ENCODE assay signal across 9 cellular contexts in genomic region chr10:108358912-108359311, GRCh38.
DNase-seq lines count a peak whose midpoint lies in the region; ATAC-seq, FAIRE-seq and TF ChIP-seq lines count a peak whose summit lies in the region.
"Had no signal": no experiment of that assay in that cellular context is flagged by ENCODE, and none has a peak within 500 bp of the region (broad histone marks: within the 10 kb centered on the region; RNA-seq: fewer than 3 reads in every experiment).

No MANE protein-coding gene starts in this region.

- 25% methylated on average over 3 of the region's 3 CpGs for WGBS in mesenchymal stem cell
- WGBS in sigmoid colon, 2 donors, result 50 to 64% methylated on average over 3 of the region's 3 CpGs

- H3K36me3 ChIP-seq in RWPE2 (ENCODE audit: low read depth), result no peaks in the 10 kb centered on the region
- no peaks in the 10 kb centered on the region for H3K36me3 ChIP-seq in mesenchymal stem cell (ENCODE audit: control insufficient read depth in 1 of 2, insufficient read depth in 2 of 2, low read depth in 1 of 2, low read length in 2 of 2)
- H3K36me3 ChIP-seq in sigmoid colon, result no peaks in the 10 kb centered on the region

- H2BK12ac ChIP-seq in mesenchymal stem cell (ENCODE audit: low read length in 2 of 2), result no peak overlapping the region

- peak overlapping the region; percentile 58 for H3K9ac ChIP-seq in mesenchymal stem cell (ENCODE audit: low read length)

- no peak for TF ChIP-seq EP300 in sigmoid colon (IDR thresholded peaks at IDR 0.05)

- DNase-seq in GM13976 (ENCODE audit: low spot score) (peak; percentile 22), RWPE2 (ENCODE audit: low spot score) (peak; percentile 66), mesenchymal stem cell (peak; percentile 64), frontal cortex (ENCODE audit: low spot score in 2 of 2) (no peak), retina (no peak), sigmoid colon (no peak)
- DNase-seq in stimulated activated CD4-positive, alpha-beta T cell treated with anti-CD3 and anti-CD28 coated beads, Interleukin-4, amount 100 ng/mL, for 24 hours, result no peak
- DNase-seq: activated naive CD8-positive, alpha-beta T cell treated with anti-CD3 and anti-CD28 coated beads, Interleukin-2, amount 10 ng/mL, durations not matched to agents 7 days and 5 days had no signal

- no peak overlapping the region for H4K91ac ChIP-seq in mesenchymal stem cell (ENCODE audit: low read length)

- H3K4me1 ChIP-seq in RWPE2 (ENCODE audit: insufficient read depth, poor library complexity, severe bottlenecking) (peaks cover 17% of the 10 kb centered on the region), mesenchymal stem cell (ENCODE audit: control insufficient read depth, insufficient read depth, low read depth, low read length) (no peaks in the 10 kb centered on the region), sigmoid colon (no peaks in the 10 kb centered on the region)

- no peak overlapping the region for H3K18ac ChIP-seq in mesenchymal stem cell (ENCODE audit: low read depth in 1 of 2, low read length in 2 of 2)

- H2BK5ac ChIP-seq in mesenchymal stem cell (ENCODE audit: low read depth, low read length, poor library complexity, severe bottlenecking), result no peak overlapping the region

- H2AK5ac ChIP-seq in mesenchymal stem cell (ENCODE audit: low read length, severe bottlenecking), result no peak overlapping the region

- intact Hi-C loops in sigmoid colon (cut with DNase I), result no loop called here

- in situ Hi-C loops in GM13976 (cut with MboI; ENCODE audit: low sequenced_read_pairs, unreplicated experiment), result no loop called here

- no peak overlapping the region for H2BK120ac ChIP-seq in mesenchymal stem cell (ENCODE audit: low read depth, low read length)

- H3K4me3 ChIP-seq in RWPE2 (ENCODE audit: severe bottlenecking) (no peak overlapping the region), mesenchymal stem cell (ENCODE audit: insufficient read depth in 1 of 2, low read depth in 1 of 2, low read length in 2 of 2) (no peak overlapping the region), sigmoid colon (no peak overlapping the region)

- H3K9me3 ChIP-seq in RWPE2 (ENCODE audit: severe bottlenecking) (no peaks in the 10 kb centered on the region), mesenchymal stem cell (ENCODE audit: control insufficient read depth, low read length) (no peaks in the 10 kb centered on the region), sigmoid colon (no peaks in the 10 kb centered on the region)

- H3K27me3 ChIP-seq in RWPE2 (ENCODE audit: insufficient read depth, poor library complexity, severe bottlenecking), result no peaks in the 10 kb centered on the region
- H3K27me3 ChIP-seq in mesenchymal stem cell (ENCODE audit: control insufficient read depth in 1 of 2, insufficient read depth in 1 of 2, low read length in 2 of 2), result no peaks in the 10 kb centered on the region
- H3K27me3 ChIP-seq in sigmoid colon, result no peaks in the 10 kb centered on the region

- H2AFZ ChIP-seq in mesenchymal stem cell (ENCODE audit: low read depth, low read length), result no peak overlapping the region

- H3K79me1 ChIP-seq in mesenchymal stem cell (replicated peaks; ENCODE audit: low read length, poor library complexity, severe bottlenecking), result no peaks in the 10 kb centered on the region

- no peak overlapping the region for H4K8ac ChIP-seq in mesenchymal stem cell (ENCODE audit: low read length)

- H3K23ac ChIP-seq in mesenchymal stem cell (ENCODE audit: low read length in 2 of 2), result no peak overlapping the region

- FAIRE-seq in frontal cortex (lab: Jason Lieb, UNC), result no peak

- no peak for TF ChIP-seq POLR2A in sigmoid colon (IDR thresholded peaks at IDR 0.05)

- H3K4ac ChIP-seq in mesenchymal stem cell (ENCODE audit: low read depth in 1 of 2, low read length in 2 of 2), result no peak overlapping the region

- H3K14ac ChIP-seq in mesenchymal stem cell (ENCODE audit: low read length in 2 of 2), result no peak overlapping the region

- H3K4me2 ChIP-seq in mesenchymal stem cell (ENCODE audit: low read length, poor library complexity, severe bottlenecking), result no peak overlapping the region

- H2BK15ac ChIP-seq in mesenchymal stem cell (ENCODE audit: low read depth, poor library complexity, severe bottlenecking), result no peak overlapping the region

- ATAC-seq in HG02623 (IDR thresholded peaks at IDR 0.05; ENCODE audit: unreplicated experiment), result peak; percentile 66
- peak; percentile 99 for ATAC-seq in RWPE2 (ENCODE audit: low read depth)

- TF ChIP-seq CTCF in GM13976 (IDR thresholded peaks at IDR 0.05; ENCODE audit: borderline replicate concordance, control extremely low read depth, extremely low read depth, insufficient read depth, missing control alignments), result no peak
- TF ChIP-seq CTCF in RWPE2 (IDR thresholded peaks at IDR 0.05; ENCODE audit: poor library complexity, severe bottlenecking), result peak; percentile 66
- no peak for TF ChIP-seq CTCF in sigmoid colon (IDR thresholded peaks at IDR 0.05)

- peak overlapping the region; percentile 63 for H3K27ac ChIP-seq in RWPE2 (ENCODE audit: poor library complexity, severe bottlenecking)
- no peak overlapping the region for H3K27ac ChIP-seq in mesenchymal stem cell (ENCODE audit: low read length, poor library complexity, severe bottlenecking)
- no peak overlapping the region for H3K27ac ChIP-seq in sigmoid colon

Comparison
In these comparisons a context has a peak if more than half of its experiments do, and no peak if none do; other contexts are left out.
1. DNase-seq: peak in GM13976 (single experiment), RWPE2 (single experiment) and mesenchymal stem cell (single experiment); none in frontal cortex (0 of 2), retina (single experiment), sigmoid colon (single experiment) and stimulated activated CD4-positive, alpha-beta T cell treated with anti-CD3 and anti-CD28 coated beads, Interleukin-4, amount 100 ng/mL, for 24 hours (single experiment).